11 cellular contexts compared by ENCODE assay signal in the genomic region with DNA sequence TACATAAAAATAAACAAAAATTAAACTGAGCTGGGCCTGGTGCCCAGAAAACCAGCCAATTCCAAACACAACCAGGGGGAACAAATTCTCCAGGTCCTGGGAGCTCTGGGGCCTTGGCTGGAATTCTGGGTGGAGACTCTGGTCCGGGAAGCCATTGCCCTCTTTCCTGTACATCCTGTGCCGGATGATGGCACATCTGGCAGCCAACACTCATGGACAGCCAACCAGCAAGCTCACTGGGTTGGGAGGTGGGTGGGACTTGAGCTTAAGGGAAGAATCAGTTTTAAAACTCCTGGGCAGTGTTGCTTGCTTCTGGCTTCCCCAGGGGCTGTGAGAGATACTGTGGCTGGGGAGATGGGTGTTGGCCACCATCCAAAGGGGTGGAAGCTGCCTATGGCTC. TPM values are rescaled to one million over a fixed set of nuclear protein-coding genes. Genes with fewer than 3 reads are reported as not detected.
DNase-seq lines count a peak whose midpoint lies in the region; ATAC-seq and TF ChIP-seq lines count a peak whose summit lies in the region.
"Had no signal": no experiment of that assay in that cellular context is flagged by ENCODE, and none has a peak within 500 bp of the region (broad histone marks: within the 10 kb centered on the region; RNA-seq: fewer than 3 reads in every experiment).

No MANE protein-coding gene starts in this region.

- no peak overlapping the region for H3K14ac ChIP-seq in neuronal stem cell (ENCODE audit: low read length)

- H3K27ac ChIP-seq in ACC112 (ENCODE audit: low read depth, low read length): peak overlapping the region; percentile 78
- H3K27ac ChIP-seq in neuronal stem cell (replicated peaks; ENCODE audit: low read length): no peak overlapping the region

- no peak for TF ChIP-seq CTCF in epithelial cell of esophagus (IDR thresholded peaks at IDR 0.05; ENCODE audit: insufficient read depth, low read depth, low read length, missing control alignments)

- H3K4me1 ChIP-seq in ACC112 (ENCODE audit: control insufficient read depth, insufficient read depth, low read length, unreplicated experiment): peaks cover 13% of the 10 kb centered on the region
- peaks cover 24 to 35% of the 10 kb centered on the region in 2 donors for H3K4me1 ChIP-seq in neuronal stem cell (ENCODE audit: control insufficient read depth in 2 of 2, insufficient read depth in 1 of 2, low read depth in 1 of 2, low read length in 2 of 2)

- no peaks in the 10 kb centered on the region for H3K79me2 ChIP-seq in ACC112 (ENCODE audit: control insufficient read depth, insufficient read depth, low read length, unreplicated experiment)

- no peak overlapping the region for H2BK12ac ChIP-seq in neuronal stem cell (ENCODE audit: low read length)

- no peak overlapping the region for H4K8ac ChIP-seq in neuronal stem cell (ENCODE audit: low read depth, low read length)

- H3K4me3 ChIP-seq in ACC112 (ENCODE audit: low read depth, low read length): no peak overlapping the region
- H3K4me3 ChIP-seq in epithelial cell of esophagus (ENCODE audit: low read length): no peak overlapping the region
- no peak overlapping the region for H3K4me3 ChIP-seq in neuronal stem cell (ENCODE audit: low read length in 2 of 2)
- H3K4me3 ChIP-seq: HAP-1 had no signal

- DNase-seq in NCI-H446 treated with DMSO at 0.1 percent for 48 hours (lab: John Stamatoyannopoulos, UW) (peak; percentile 81), epithelial cell of esophagus (ENCODE audit: low read depth) (peak; percentile 8), neuronal stem cell (ENCODE audit: low spot score) (no peak), SHP77 (lab: John Stamatoyannopoulos, UW) (no peak), NCI-H2029 (lab: John Stamatoyannopoulos, UW) (no peak)
- no peak for DNase-seq in activated effector memory CD4-positive, alpha-beta T cell treated with anti-CD3 and anti-CD28 coated beads, Interleukin-2, amount 50 U/mL, for 16 hours
- DNase-seq: activated naive CD8-positive, alpha-beta T cell treated with anti-CD3 and anti-CD28 coated beads, Interleukin-2, amount 10 ng/mL, durations not matched to agents 7 days and 5 days; CD4-positive, CD25-positive, alpha-beta regulatory T cell had no signal

- WGBS in neuronal stem cell (ENCODE audit: extremely low coverage in 2 of 2, insufficient read length in 2 of 2, insufficient replicate concordance in 1 of 2), 2 donors: no CpG with 5 or more reads among the region's 2 CpGs

- no peaks in the 10 kb centered on the region for H3K36me3 ChIP-seq in ACC112 (ENCODE audit: insufficient read depth, low read length)
- H3K36me3 ChIP-seq in neuronal stem cell (replicated peaks in 1 of 2; ENCODE audit: control insufficient read depth in 2 of 2, insufficient read depth in 2 of 2, low read length in 2 of 2): no peaks in the 10 kb centered on the region
- H3K36me3 ChIP-seq: HAP-1 had no signal

- H3K4ac ChIP-seq in neuronal stem cell (ENCODE audit: low read length): no peak overlapping the region

- H2AFZ ChIP-seq in ACC112 (ENCODE audit: low read length, unreplicated experiment) (no peak overlapping the region), neuronal stem cell (ENCODE audit: low read length) (no peak overlapping the region)

- no peak overlapping the region for H4K91ac ChIP-seq in neuronal stem cell (ENCODE audit: low read depth, low read length, poor library complexity)

- no peak for ATAC-seq in HG03045 (IDR thresholded peaks at IDR 0.05; ENCODE audit: unreplicated experiment)

- peak overlapping the region; percentile 31 for H2BK5ac ChIP-seq in neuronal stem cell (ENCODE audit: low read length)

- H3K23ac ChIP-seq in neuronal stem cell (ENCODE audit: low read depth, low read length, poor library complexity): no peak overlapping the region

- H3K9ac ChIP-seq in neuronal stem cell (ENCODE audit: low read depth, low read length, poor library complexity): no peak overlapping the region

- H3K27me3 ChIP-seq in ACC112 (ENCODE audit: insufficient read depth, low read length) (peaks cover 15% of the 10 kb centered on the region), neuronal stem cell (ENCODE audit: control insufficient read depth in 3 of 3, insufficient read depth in 3 of 3, low read depth in 1 of 3, low read length in 3 of 3) (no peaks in the 10 kb centered on the region)

- no peak overlapping the region for H2BK15ac ChIP-seq in neuronal stem cell (ENCODE audit: low read length)

- H2AK5ac ChIP-seq in neuronal stem cell (ENCODE audit: low read depth, low read length): no peak overlapping the region

- H3K9me3 ChIP-seq in neuronal stem cell (replicated peaks in 1 of 2; ENCODE audit: control insufficient read depth in 2 of 2, insufficient read depth in 1 of 2, low read depth in 1 of 2, low read length in 2 of 2): no peaks in the 10 kb centered on the region

- no peak overlapping the region for H2BK120ac ChIP-seq in neuronal stem cell (ENCODE audit: low read depth, low read length)

- no peaks in the 10 kb centered on the region for H3K79me1 ChIP-seq in neuronal stem cell (ENCODE audit: low read depth, low read length)

- H3K18ac ChIP-seq in neuronal stem cell (ENCODE audit: low read length): peak overlapping the region; percentile 39

- H3K4me2 ChIP-seq in neuronal stem cell (ENCODE audit: insufficient read depth, low read length, poor library complexity, severe bottlenecking): no peak overlapping the region

RNA-seq across cellular contexts. Expression of a gene that starts 56.1 kb away (rescaled TPM):
- polyA plus RNA-seq in neuronal stem cell (2013, experiment 1 of 2): 7.6 TPM
- 7.7 TPM for polyA plus RNA-seq in neuronal stem cell (2013, experiment 2 of 2)

Comparison
In these comparisons a context has a peak if more than half of its experiments do, and no peak if none do; other contexts are left out.
1. DNase-seq: peak in NCI-H446 treated with DMSO at 0.1 percent for 48 hours (single experiment) and epithelial cell of esophagus (single experiment); none in neuronal stem cell (single experiment), activated effector memory CD4-positive, alpha-beta T cell treated with anti-CD3 and anti-CD28 coated beads, Interleukin-2, amount 50 U/mL, for 16 hours (single experiment), SHP77 (0 of 2) and NCI-H2029 (single experiment).